36 cellular contexts compared by ENCODE assay signal in the genomic region with DNA sequence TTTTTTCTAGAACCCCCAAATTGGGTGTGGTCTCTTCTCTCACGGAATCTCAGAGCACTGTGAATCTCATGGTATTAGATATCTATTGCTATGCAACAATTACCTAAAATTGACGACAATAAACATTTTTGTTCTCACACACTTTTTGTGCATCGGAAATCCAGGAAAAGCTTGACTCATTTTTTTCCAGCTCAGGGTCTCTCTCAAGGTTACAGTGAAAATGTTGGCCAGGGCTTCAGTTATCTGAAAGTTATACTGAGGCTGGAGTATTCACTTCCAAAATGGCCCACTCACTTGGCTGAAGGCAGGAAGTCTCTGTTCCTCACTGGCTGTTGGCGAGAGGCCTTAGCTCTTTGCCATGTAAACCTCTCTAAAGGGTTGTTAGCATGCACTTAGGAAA. TPM values are rescaled to one million over a fixed set of nuclear protein-coding genes. Genes with fewer than 3 reads are reported as not detected.
"Had no signal": no experiment of that assay in that cellular context is flagged by ENCODE, and none has a peak within 500 bp of the region (broad histone marks: within the 10 kb centered on the region; RNA-seq: fewer than 3 reads in every experiment).

No MANE protein-coding gene starts in this region.

- H3K36me3 ChIP-seq: adrenal gland, gastroesophageal sphincter, heart left ventricle, sigmoid colon, stomach, thyroid gland, upper lobe of right lung had no signal

- H3K27me3 Mint-ChIP-seq: activated naive CD8-positive, alpha-beta T cell; stimulated activated memory B cell treated with anti-CD40 and anti-IgM and Interleukin-4, amounts not matched to agents 10 μg/mL and 1 μg/mL and 100 μg/mL, for 72 hours; T-cell had no signal

- H3K27me3 ChIP-seq: adrenal gland, body of pancreas, dorsolateral prefrontal cortex, gastroesophageal sphincter, heart left ventricle, sigmoid colon, stomach, thyroid gland, upper lobe of right lung had no signal

- H3K27ac ChIP-seq: adrenal gland, body of pancreas, dorsolateral prefrontal cortex, gastroesophageal sphincter, heart left ventricle, sigmoid colon, stomach, thyroid gland, upper lobe of right lung had no signal

- H3K36me3 Mint-ChIP-seq: activated naive CD8-positive, alpha-beta T cell; immature natural killer cell; stimulated activated memory B cell treated with anti-CD40 and anti-IgM and Interleukin-4, amounts not matched to agents 10 μg/mL and 1 μg/mL and 100 μg/mL, for 72 hours; T-cell had no signal

- H3K27ac Mint-ChIP-seq: activated naive CD8-positive, alpha-beta T cell; activated T-cell treated with anti-CD3 and anti-CD28 coated beads, Interleukin-2, amount 50 U/mL, for 72 hours; immature natural killer cell; nephron; stimulated activated memory B cell treated with anti-CD40 and anti-IgM and Interleukin-4, amounts not matched to agents 10 μg/mL and 1 μg/mL and 100 μg/mL, for 72 hours; T-cell; T-helper 2 cell treated with Interferon-gamma antibody and Interleukin-4, amounts not matched to agents 5 μg/mL and 100 μg/mL, for 36 hours had no signal

- H3K9me3 Mint-ChIP-seq: activated T-cell treated with anti-CD3 and anti-CD28 coated beads, Interleukin-2, amount 50 U/mL, for 72 hours; nephron; stimulated activated memory B cell treated with anti-CD40 and anti-IgM and Interleukin-4, amounts not matched to agents 10 μg/mL and 1 μg/mL and 100 μg/mL, for 72 hours; T-helper 2 cell treated with Interferon-gamma antibody and Interleukin-4, amounts not matched to agents 5 μg/mL and 100 μg/mL, for 36 hours had no signal

- DNase-seq: activated CD4-positive, alpha-beta T cell treated with anti-CD3 and anti-CD28 coated beads for 4 hours; activated CD4-positive, alpha-beta T cell treated with anti-CD3 and anti-CD28 coated beads, Interleukin-2, amount 50 U/mL, for 4 hours; activated naive CD4-positive, alpha-beta T cell; activated T-cell treated with anti-CD3 and anti-CD28 coated beads for 4 hours; activated T-cell treated with anti-CD3 and anti-CD28 coated beads, Interleukin-2, amount 50 U/mL, for 72 hours; adrenal gland; aorta; body of pancreas; dorsolateral prefrontal cortex; effector memory CD4-positive, alpha-beta T cell; erythroblast; heart left ventricle; immature natural killer cell; kidney; left colon; sigmoid colon; small intestine; stimulated activated CD4-positive, alpha-beta T cell treated with anti-CD3 and anti-CD28 coated beads, Interleukin-1b, Interleukin-23, amount 100 ng/mL, for 48 hours; stimulated activated CD4-positive, alpha-beta T cell treated with anti-CD3 and anti-CD28 coated beads, Interleukin-4, amount 100 ng/mL, for 4 hours; stimulated activated CD8-positive, alpha-beta memory T cell treated with anti-CD3 and anti-CD28 coated beads, Interleukin-4, amount 100 ng/mL, for 48 hours; stomach; T-cell; thyroid gland; upper lobe of right lung had no signal

- H3K9me3 ChIP-seq: adrenal gland, body of pancreas, gastroesophageal sphincter, heart left ventricle, sigmoid colon, stomach, thyroid gland, upper lobe of right lung had no signal

- FAIRE-seq: colon, kidney, small intestine had no signal

- H3K4me3 Mint-ChIP-seq: activated naive CD8-positive, alpha-beta T cell; activated T-cell treated with anti-CD3 and anti-CD28 coated beads, Interleukin-2, amount 50 U/mL, for 72 hours; immature natural killer cell; nephron; stimulated activated memory B cell treated with anti-CD40 and anti-IgM and Interleukin-4, amounts not matched to agents 10 μg/mL and 1 μg/mL and 100 μg/mL, for 72 hours; T-cell; T-helper 2 cell treated with Interferon-gamma antibody and Interleukin-4, amounts not matched to agents 5 μg/mL and 100 μg/mL, for 36 hours had no signal

- H3K4me3 ChIP-seq: adrenal gland, body of pancreas, dorsolateral prefrontal cortex, gastroesophageal sphincter, heart left ventricle, sigmoid colon, stomach, thyroid gland, upper lobe of right lung had no signal

- ATAC-seq: activated T-cell treated with anti-CD3 and anti-CD28 coated beads, Interleukin-2, amount 50 U/mL, for 72 hours; body of pancreas; gastroesophageal sphincter; stimulated activated memory B cell treated with anti-CD40 and anti-IgM and Interleukin-4, amounts not matched to agents 10 μg/mL and 1 μg/mL and 100 μg/mL, for 72 hours; T-cell had no signal

- H3K4me1 ChIP-seq: adrenal gland, body of pancreas, thyroid gland, upper lobe of right lung had no signal

RNA-seq across cellular contexts. Expression of gene OSTN, which starts 41.4 kb away (rescaled TPM):
- total RNA-seq: activated T-cell treated with anti-CD3 and anti-CD28 coated beads, Interleukin-2, amount 50 U/mL, for 72 hours; adrenal gland; body of pancreas; gastroesophageal sphincter; kidney; left colon; lower leg skin; mesenteric fat pad; mucosa of gallbladder; osteocyte; posterior vena cava; renal cortical epithelial cell; T-cell; thyroid gland; upper lobe of right lung had no signal
- polyA plus RNA-seq: adrenal gland, aorta, heart left ventricle, immature natural killer cell, sigmoid colon had no signal
